31 cellular contexts compared by ENCODE assay signal in the genomic region with DNA sequence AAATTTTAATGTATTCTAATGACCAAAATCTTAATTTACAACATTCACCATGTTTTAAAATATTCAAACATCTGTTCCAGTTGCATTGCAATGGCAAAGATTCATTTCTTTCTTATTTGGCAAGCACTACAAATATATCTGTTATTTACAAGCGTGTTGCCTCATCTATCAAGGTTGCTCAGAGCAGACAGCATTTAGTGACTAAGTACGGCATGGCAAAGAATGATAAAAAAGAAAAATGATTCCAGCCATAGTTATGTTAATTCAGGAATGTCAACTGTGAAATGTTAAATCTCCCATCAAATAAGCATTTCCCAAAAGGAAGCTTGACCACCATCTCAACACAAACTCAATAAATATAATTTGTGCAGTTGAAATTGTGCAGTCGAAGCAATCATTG.
"Had no signal": no experiment of that assay in that cellular context is flagged by ENCODE, and none has a peak within 500 bp of the region (broad histone marks: within the 10 kb centered on the region; RNA-seq: fewer than 3 reads in every experiment).

No MANE protein-coding gene starts in this region.

- H3K9me3 Mint-ChIP-seq: activated CD4-positive, alpha-beta memory T cell treated with anti-CD3 and anti-CD28 coated beads, Interleukin-2, amount 10 ng/mL, durations not matched to agents 7 days and 5 days; activated naive CD8-positive, alpha-beta T cell treated with anti-CD3 and anti-CD28 coated beads, Interleukin-2, amount 10 ng/mL, durations not matched to agents 7 days and 5 days; activated T-cell treated with anti-CD3 and anti-CD28 coated beads, Interleukin-2, amount 50 U/mL, for 72 hours; activated T-helper 2 cell treated with anti-CD3 and anti-CD28 coated beads, Interferon-gamma antibody, Interleukin-2, Interleukin-4, amounts not matched to agents 10 μg/mL and 5 μg/mL and 100 μg/mL, durations not matched to agents 14 hours and 24 hours and 36 hours; T-cell had no signal

- H3K36me3 Mint-ChIP-seq: activated naive CD8-positive, alpha-beta T cell treated with anti-CD3 and anti-CD28 coated beads, Interleukin-2, amount 10 ng/mL, durations not matched to agents 7 days and 5 days; brain; T-cell had no signal

- H3K9me3 ChIP-seq: adrenal gland had no signal

- H3K27me3 ChIP-seq: adrenal gland had no signal

- H3K27me3 Mint-ChIP-seq: activated CD4-positive, alpha-beta memory T cell treated with anti-CD3 and anti-CD28 coated beads, Interleukin-2, amount 10 ng/mL, durations not matched to agents 7 days and 5 days; activated CD4-positive, alpha-beta T cell treated with anti-CD3 and anti-CD28 coated beads for 36 hours; activated naive CD8-positive, alpha-beta T cell treated with anti-CD3 and anti-CD28 coated beads, Interleukin-2, amount 10 ng/mL, durations not matched to agents 7 days and 5 days; central memory CD8-positive, alpha-beta T cell; T-cell had no signal

- H3K4me3 Mint-ChIP-seq: activated CD4-positive, alpha-beta memory T cell treated with anti-CD3 and anti-CD28 coated beads, Interleukin-2, amount 10 ng/mL, durations not matched to agents 7 days and 5 days; activated CD4-positive, alpha-beta T cell treated with anti-CD3 and anti-CD28 coated beads for 36 hours; activated naive CD8-positive, alpha-beta T cell treated with anti-CD3 and anti-CD28 coated beads, Interleukin-2, amount 10 ng/mL, durations not matched to agents 7 days and 5 days; activated T-cell treated with anti-CD3 and anti-CD28 coated beads, Interleukin-2, amount 50 U/mL, for 72 hours; brain; central memory CD8-positive, alpha-beta T cell; T-cell had no signal

- H3K4me1 Mint-ChIP-seq: activated CD4-positive, alpha-beta memory T cell treated with anti-CD3 and anti-CD28 coated beads, Interleukin-2, amount 10 ng/mL, durations not matched to agents 7 days and 5 days; activated CD4-positive, alpha-beta T cell treated with anti-CD3 and anti-CD28 coated beads for 36 hours; activated naive CD8-positive, alpha-beta T cell treated with anti-CD3 and anti-CD28 coated beads, Interleukin-2, amount 10 ng/mL, durations not matched to agents 7 days and 5 days; central memory CD8-positive, alpha-beta T cell; T-cell had no signal

- H3K36me3 ChIP-seq: adrenal gland had no signal

- DNase-seq: activated CD4-positive, alpha-beta memory T cell treated with anti-CD3 and anti-CD28 coated beads, Interleukin-2, amount 10 ng/mL, durations not matched to agents 7 days and 5 days; activated CD4-positive, alpha-beta T cell treated with anti-CD3 and anti-CD28 coated beads for 36 hours; activated CD4-positive, alpha-beta T cell treated with anti-CD3 and anti-CD28 coated beads, Interleukin-2, amount 50 U/mL, for 1 hour; activated CD4-positive, CD25-positive, alpha-beta regulatory T cell; activated gamma-delta T cell treated with Interleukin-2 at 50 U/mL for 16 hours; activated naive CD4-positive, alpha-beta T cell treated with anti-CD3 and anti-CD28 coated beads, Interleukin-2, amount 50 U/mL, for 16 hours; activated naive CD8-positive, alpha-beta T cell treated with anti-CD3 and anti-CD28 coated beads, Interleukin-2, amount 10 ng/mL, durations not matched to agents 7 days and 5 days; activated T-cell treated with anti-CD3 and anti-CD28 coated beads for 4 hours; activated T-cell treated with anti-CD3 and anti-CD28 coated beads, Interleukin-2, amount 50 U/mL, for 72 hours; aorta; Kasumi-1; NCI-H1048; NCI-H146; NCI-H187 treated with DMSO at 0.1 percent for 48 hours; NCI-H2107; NCI-H2171 treated with DMSO at 0.1 percent for 48 hours; NCI-H345; NCI-H510A; NCI-H526 treated with DMSO at 0.1 percent for 48 hours; NCI-H82; RPMI8226; T-cell; T-helper 2 cell; T1000 had no signal

- H3K27ac ChIP-seq: adrenal gland, SK-N-MC had no signal

- H3K4me1 ChIP-seq: adrenal gland had no signal

- ATAC-seq: activated CD4-positive, alpha-beta T cell treated with anti-CD3 and anti-CD28 coated beads for 36 hours; activated T-cell treated with anti-CD3 and anti-CD28 coated beads, Interleukin-2, amount 50 U/mL, for 72 hours; Panc1; Right ventricle myocardium inferior; T-cell had no signal

- H3K4me3 ChIP-seq: adrenal gland, SK-N-MC had no signal

- H3K27ac Mint-ChIP-seq: activated CD4-positive, alpha-beta memory T cell treated with anti-CD3 and anti-CD28 coated beads, Interleukin-2, amount 10 ng/mL, durations not matched to agents 7 days and 5 days; activated CD4-positive, alpha-beta T cell treated with anti-CD3 and anti-CD28 coated beads for 36 hours; activated naive CD8-positive, alpha-beta T cell treated with anti-CD3 and anti-CD28 coated beads, Interleukin-2, amount 10 ng/mL, durations not matched to agents 7 days and 5 days; activated T-helper 2 cell treated with anti-CD3 and anti-CD28 coated beads, Interferon-gamma antibody, Interleukin-2, Interleukin-4, amounts not matched to agents 10 μg/mL and 5 μg/mL and 100 μg/mL, durations not matched to agents 14 hours and 24 hours and 36 hours; brain; T-cell had no signal
